13 cellular contexts compared by ENCODE assay signal in genomic region chr15:98899266-98900021, GRCh38.
DNase-seq lines count a peak whose midpoint lies in the region; ATAC-seq, FAIRE-seq and TF ChIP-seq lines count a peak whose summit lies in the region.
"Had no signal": no experiment of that assay in that cellular context is flagged by ENCODE, and none has a peak within 500 bp of the region (broad histone marks: within the 10 kb centered on the region; RNA-seq: fewer than 3 reads in every experiment).

No MANE protein-coding gene starts in this region.

- H3K9ac ChIP-seq in rectal smooth muscle tissue (ENCODE audit: low read length), result no peak overlapping the region

- H3K27me3 ChIP-seq in HL-60 (ENCODE audit: insufficient read depth, poor library complexity, severe bottlenecking) (no peaks in the 10 kb centered on the region), RWPE2 (ENCODE audit: insufficient read depth, poor library complexity, severe bottlenecking) (no peaks in the 10 kb centered on the region), foreskin keratinocyte (no peaks in the 10 kb centered on the region), rectal smooth muscle tissue (ENCODE audit: control insufficient read depth, insufficient read depth, low read length) (no peaks in the 10 kb centered on the region)

- FAIRE-seq in GM19239 (lab: Jason Lieb, UNC), result no peak
- FAIRE-seq: bronchial epithelial cell, TTC549 had no signal

- H3K36me3 ChIP-seq in RWPE2 (ENCODE audit: low read depth) (peaks cover 46% of the 10 kb centered on the region), rectal smooth muscle tissue (ENCODE audit: control insufficient read depth, insufficient read depth, low read length) (peaks cover 4% of the 10 kb centered on the region)

- H3K4me1 ChIP-seq in RWPE2 (ENCODE audit: insufficient read depth, poor library complexity, severe bottlenecking) (peaks cover 65% of the 10 kb centered on the region), foreskin keratinocyte (peaks cover 58% of the 10 kb centered on the region), rectal smooth muscle tissue (ENCODE audit: control insufficient read depth, insufficient read depth, low read length) (peaks cover 27% of the 10 kb centered on the region)

- ATAC-seq in RWPE2 (ENCODE audit: low read depth), result no peak
- no peak for ATAC-seq in foreskin keratinocyte
- ATAC-seq in GM19324 (IDR thresholded peaks at IDR 0.05; ENCODE audit: low FRiP score, unreplicated experiment), result no peak
- ATAC-seq: activated T-cell treated with anti-CD3 and anti-CD28 coated beads, Interleukin-2, amount 50 U/mL, for 4 hours had no signal

- no peak for TF ChIP-seq CTCF in HL-60 (IDR thresholded peaks at IDR 0.05; ENCODE audit: insufficient read depth, low read length)
- TF ChIP-seq CTCF in RWPE2 (IDR thresholded peaks at IDR 0.05; ENCODE audit: poor library complexity, severe bottlenecking), result no peak
- no peak for TF ChIP-seq CTCF in foreskin keratinocyte (conservative IDR thresholded peaks at IDR 0.05)

- H3K27ac ChIP-seq in HL-60 (replicated peaks) (peak overlapping the region; percentile 74), RWPE2 (ENCODE audit: poor library complexity, severe bottlenecking) (peak overlapping the region; percentile 100), foreskin keratinocyte (peak overlapping the region; percentile 100), rectal smooth muscle tissue (ENCODE audit: low read depth, low read length) (peak overlapping the region; percentile 26)

- H3K9me3 ChIP-seq in RWPE2 (ENCODE audit: severe bottlenecking), result no peaks in the 10 kb centered on the region

- peak; percentile 96 to 97 for DNase-seq in HL-60 (ENCODE audit: low read depth in 1 of 2, low spot score in 1 of 2)
- no peak for DNase-seq in RWPE2 (ENCODE audit: low spot score)
- no peak for DNase-seq in foreskin keratinocyte
- DNase-seq in GM19239 (ENCODE audit: insufficient read length, low spot score), result no peak
- DNase-seq in activated CD4-positive, alpha-beta T cell treated with anti-CD3 and anti-CD28 coated beads, Interleukin-2, amount 50 U/mL, for 48 hours, result no peak
- no peak for DNase-seq in DMS153 (lab: John Stamatoyannopoulos, UW)
- DNase-seq: activated T-cell treated with anti-CD3 and anti-CD28 coated beads, Interleukin-2, amount 50 U/mL, for 4 hours; NCI-H1092 treated with DMSO at 0.1 percent for 48 hours; NK-92 treated with Interleukin-12 subunit alpha and Interleukin-12 subunit beta, amount 100 ng/mL, for 24 hours had no signal

- H3K4me3 ChIP-seq in HL-60 (replicated peaks; ENCODE audit: insufficient read depth, low read length), result no peak overlapping the region
- H3K4me3 ChIP-seq in RWPE2 (ENCODE audit: severe bottlenecking), result no peak overlapping the region
- H3K4me3 ChIP-seq in rectal smooth muscle tissue (ENCODE audit: low read length), result no peak overlapping the region

Comparison
In these comparisons a context has a peak if more than half of its experiments do, and no peak if none do; other contexts are left out.
1. DNase-seq: peak in HL-60 (2 of 2); none in RWPE2 (single experiment), foreskin keratinocyte (0 of 2), GM19239 (single experiment), activated CD4-positive, alpha-beta T cell treated with anti-CD3 and anti-CD28 coated beads, Interleukin-2, amount 50 U/mL, for 48 hours (0 of 2) and DMS153 (single experiment).
2. H3K27ac ChIP-seq: peak in every context shown above with its lines; median percentile 100 in RWPE2; 100 in foreskin keratinocyte; 74 in HL-60; 26 in rectal smooth muscle tissue.